9 cellular contexts compared by ENCODE assay signal in the genomic region with DNA sequence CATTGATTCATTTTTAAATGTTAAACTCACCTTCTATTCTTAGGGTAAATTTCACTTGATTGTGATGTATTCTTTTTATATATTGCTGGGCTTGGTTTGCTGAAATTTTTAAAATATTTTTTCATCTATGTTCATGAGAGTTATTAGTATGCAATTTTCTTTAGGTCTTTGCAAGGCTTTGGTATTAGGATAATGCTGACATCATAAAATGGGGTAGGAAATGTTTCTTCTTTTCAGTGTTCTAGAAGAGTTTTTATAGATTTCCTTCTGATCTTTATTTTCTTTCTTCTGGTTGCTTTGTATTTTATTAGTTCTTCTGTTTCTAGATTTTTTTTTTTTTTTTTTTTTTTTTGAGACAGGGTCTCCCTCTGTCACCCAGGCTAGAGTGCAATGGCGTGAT.
"Had no signal": no experiment of that assay in that cellular context is flagged by ENCODE, and none has a peak within 500 bp of the region (broad histone marks: within the 10 kb centered on the region; RNA-seq: fewer than 3 reads in every experiment).

No MANE protein-coding gene starts in this region.

- H3K27ac Mint-ChIP-seq: HFFc6 had no signal

- H3K9ac ChIP-seq: GM23248, KMS-11 had no signal

- H3K9me3 Mint-ChIP-seq: HFFc6, IgD-negative memory B cell had no signal

- H3K4me3 ChIP-seq: GM23248, HAP-1 had no signal

- DNase-seq: GM23248, GOT3, H7, HFFc6 had no signal

- H3K27ac ChIP-seq: GM23248, HL-60, KMS-11 had no signal

- H2AFZ ChIP-seq: GM23248 had no signal

- ATAC-seq: HCT116 had no signal

- H3K4me2 ChIP-seq: KMS-11 had no signal

- H3K4me3 Mint-ChIP-seq: HFFc6, IgD-negative memory B cell had no signal

- H3K27me3 Mint-ChIP-seq: IgD-negative memory B cell had no signal

- H3K9me3 ChIP-seq: HAP-1 had no signal

- H3K36me3 ChIP-seq: HAP-1 had no signal
